ENCODE assay signal across 25 cellular contexts in genomic region chr5:561408-561807, GRCh38.
"Had no signal": no experiment of that assay in that cellular context is flagged by ENCODE, and none has a peak within 500 bp of the region (broad histone marks: within the 10 kb centered on the region; RNA-seq: fewer than 3 reads in every experiment).

No MANE protein-coding gene starts in this region.

- H3K4me1 Mint-ChIP-seq: activated CD4-positive, alpha-beta T cell treated with anti-CD3 and anti-CD28 coated beads for 36 hours; activated naive CD4-positive, alpha-beta T cell treated with anti-CD3 and anti-CD28 coated beads, Interleukin-2, amount 50 U/mL, for 24 hours; activated naive CD8-positive, alpha-beta T cell treated with anti-CD3 and anti-CD28 coated beads, Interleukin-2, amount 50 U/mL, for 24 hours; nephron progenitor cell had no signal

- H3K27ac ChIP-seq: gastroesophageal sphincter, heart left ventricle, left ventricle myocardium inferior, neutrophil, ovary, prostate gland, right atrium auricular region, testis, transverse colon, uterus had no signal

- H3K9me3 Mint-ChIP-seq: activated naive CD4-positive, alpha-beta T cell treated with anti-CD3 and anti-CD28 coated beads, Interleukin-2, amount 50 U/mL, for 24 hours; activated naive CD8-positive, alpha-beta T cell treated with anti-CD3 and anti-CD28 coated beads, Interleukin-2, amount 50 U/mL, for 24 hours; activated T-cell treated with anti-CD3 and anti-CD28 coated beads, Interleukin-2, amount 50 U/mL, for 24 hours; effector memory CD8-positive, alpha-beta T cell had no signal

- H3K27me3 ChIP-seq: ovary, testis had no signal

- H3K4me3 ChIP-seq: gastroesophageal sphincter, heart left ventricle, left ventricle myocardium inferior, ovary, prostate gland, right atrium auricular region, testis, transverse colon, uterus had no signal

- H3K36me3 ChIP-seq: gastroesophageal sphincter, heart left ventricle, left ventricle myocardium inferior, neutrophil, ovary, prostate gland, right atrium auricular region, transverse colon, uterus had no signal

- H3K27ac Mint-ChIP-seq: activated CD4-positive, alpha-beta T cell treated with anti-CD3 and anti-CD28 coated beads for 36 hours; activated naive CD4-positive, alpha-beta T cell treated with anti-CD3 and anti-CD28 coated beads, Interleukin-2, amount 50 U/mL, for 24 hours; activated naive CD8-positive, alpha-beta T cell treated with anti-CD3 and anti-CD28 coated beads, Interleukin-2, amount 50 U/mL, for 24 hours; activated T-cell treated with anti-CD3 and anti-CD28 coated beads, Interleukin-2, amount 50 U/mL, for 24 hours; effector memory CD8-positive, alpha-beta T cell; nephron progenitor cell had no signal

- H3K4me1 ChIP-seq: heart left ventricle, prostate gland, right atrium auricular region, testis, uterus had no signal

- H3K36me3 Mint-ChIP-seq: activated naive CD4-positive, alpha-beta T cell treated with anti-CD3 and anti-CD28 coated beads, Interleukin-2, amount 50 U/mL, for 24 hours; naive B cell had no signal

- DNase-seq: activated CD4-positive, alpha-beta T cell treated with anti-CD3 and anti-CD28 coated beads for 36 hours; activated CD4-positive, CD25-positive, alpha-beta regulatory T cell; activated CD8-positive, alpha-beta memory T cell treated with anti-CD3 and anti-CD28 coated beads, Interleukin-2, amount 50 U/mL, for 4 hours; activated naive CD8-positive, alpha-beta T cell treated with anti-CD3 and anti-CD28 coated beads, Interleukin-2, amount 50 U/mL, for 24 hours; activated T-cell treated with anti-CD3 and anti-CD28 coated beads, Interleukin-2, amount 50 U/mL, for 24 hours; amygdala; caudate nucleus; cortex of kidney; effector memory CD8-positive, alpha-beta T cell; hypothalamus; left ventricle myocardium inferior; naive B cell; nephron progenitor cell; ovary; stimulated activated CD4-positive, alpha-beta T cell treated with anti-CD3 and anti-CD28 coated beads, Interleukin-2, amount 100 ng/mL, for 48 hours; stimulated activated naive CD4-positive, alpha-beta T cell treated with Interleukin-2 at 50 U/mL for 16 hours; testis; transverse colon; uterus had no signal

- H3K4me3 Mint-ChIP-seq: activated CD4-positive, alpha-beta T cell treated with anti-CD3 and anti-CD28 coated beads for 36 hours; activated naive CD4-positive, alpha-beta T cell treated with anti-CD3 and anti-CD28 coated beads, Interleukin-2, amount 50 U/mL, for 24 hours; activated naive CD8-positive, alpha-beta T cell treated with anti-CD3 and anti-CD28 coated beads, Interleukin-2, amount 50 U/mL, for 24 hours; activated T-cell treated with anti-CD3 and anti-CD28 coated beads, Interleukin-2, amount 50 U/mL, for 24 hours; effector memory CD8-positive, alpha-beta T cell; naive B cell; nephron progenitor cell had no signal

- H3K9me3 ChIP-seq: gastroesophageal sphincter, heart left ventricle, left ventricle myocardium inferior, neutrophil, ovary, prostate gland, testis, transverse colon, uterus had no signal

- ATAC-seq: activated CD4-positive, alpha-beta T cell treated with anti-CD3 and anti-CD28 coated beads for 36 hours; activated naive CD8-positive, alpha-beta T cell treated with anti-CD3 and anti-CD28 coated beads, Interleukin-2, amount 50 U/mL, for 24 hours; effector memory CD8-positive, alpha-beta T cell; gastroesophageal sphincter; heart left ventricle had no signal
